Comparison of ENCODE assay signal across 8 cellular contexts in the genomic region with DNA sequence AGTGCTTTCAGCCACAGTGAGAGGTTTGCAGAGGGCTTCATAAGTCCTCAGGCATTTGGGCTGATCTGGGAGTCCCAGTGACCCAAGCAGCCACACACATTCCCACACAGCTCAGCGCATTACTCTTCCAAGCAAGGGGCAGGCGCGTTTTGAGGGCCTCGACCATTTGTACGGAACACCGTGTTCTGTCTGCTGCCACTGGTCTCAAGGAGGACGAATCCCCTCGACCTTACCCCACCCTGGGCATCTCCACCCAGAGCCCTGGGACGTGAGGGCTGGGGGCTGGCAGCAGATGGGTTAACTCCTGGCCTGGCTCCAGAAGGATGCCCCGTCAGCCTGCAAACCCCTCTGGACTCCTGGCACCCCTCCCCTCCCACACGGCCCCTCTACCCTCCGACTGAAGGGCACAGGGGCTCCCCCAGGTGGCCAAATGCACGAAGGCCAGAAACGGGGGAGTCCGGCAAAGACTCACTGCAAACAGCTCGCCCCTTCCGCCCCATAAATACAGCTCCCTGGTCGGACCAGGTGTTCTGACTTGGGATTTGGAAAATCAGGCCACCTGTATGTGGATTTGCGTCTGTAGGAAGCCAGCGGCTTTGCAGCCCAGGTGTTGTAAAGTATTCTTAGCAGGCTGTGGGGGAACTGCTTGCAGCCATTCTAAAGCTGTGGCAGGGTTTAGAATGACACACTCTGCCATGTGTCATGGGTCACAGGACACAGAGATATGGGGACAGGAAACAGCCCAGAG. TPM values are rescaled to one million over a fixed set of nuclear protein-coding genes. Genes with fewer than 3 reads are reported as not detected.
A peak's percentile ranks its signal among the peaks of the same experiment; 100 is the strongest.
DNase-seq lines count a peak whose midpoint lies in the region; ATAC-seq, FAIRE-seq and TF ChIP-seq lines count a peak whose summit lies in the region.

No MANE protein-coding gene starts in this region.

- peaks cover 13% of the 10 kb centered on the region for H3K9me3 Mint-ChIP-seq in glutamatergic neuron (ENCODE audit: unreplicated experiment)

- H3K4me2 ChIP-seq in parathyroid adenoma (ENCODE audit: low read length): peak overlapping the region; percentile 1

- H3K4me1 Mint-ChIP-seq in glutamatergic neuron (ENCODE audit: low read depth, unreplicated experiment): peaks cover 26% of the 10 kb centered on the region

- DNase-seq in BE2C (peak; percentile 88), HPDE6-E6E7 (ENCODE audit: extremely low spot score) (peak; percentile 53), RPMI7951 (ENCODE audit: low read depth) (peak; percentile 58), glutamatergic neuron (peak; percentile 91), urothelium cell line (ENCODE audit: low spot score) (peak; percentile 56)
- DNase-seq in activated naive CD4-positive, alpha-beta T cell treated with Interleukin-2 at 50 U/mL for 16 hours: peak; percentile 66

- peaks cover 13% of the 10 kb centered on the region for H3K4me1 ChIP-seq in BE2C
- H3K4me1 ChIP-seq in parathyroid adenoma: peaks cover 12% of the 10 kb centered on the region

- H2AFZ ChIP-seq in parathyroid adenoma: peak overlapping the region; percentile 71

- H3K4me3 Mint-ChIP-seq in glutamatergic neuron (ENCODE audit: unreplicated experiment): peak overlapping the region; percentile 55

- H3K79me2 ChIP-seq in parathyroid adenoma: no peaks in the 10 kb centered on the region

- no peaks in the 10 kb centered on the region for H3K9me3 ChIP-seq in BE2C
- no peaks in the 10 kb centered on the region for H3K9me3 ChIP-seq in parathyroid adenoma (ENCODE audit: control insufficient read depth, low read length)

- peak overlapping the region; percentile 98 for H3K27ac Mint-ChIP-seq in glutamatergic neuron (ENCODE audit: unreplicated experiment)

- no peak overlapping the region for H3K4me3 ChIP-seq in BE2C (ENCODE audit: low read depth, low read length)
- H3K4me3 ChIP-seq in parathyroid adenoma (ENCODE audit: low read depth, low read length): peak overlapping the region; percentile 27

- H3K36me3 Mint-ChIP-seq in glutamatergic neuron (ENCODE audit: unreplicated experiment): no peaks in the 10 kb centered on the region

- peak; percentile 25 for ATAC-seq in GM18868 (IDR thresholded peaks at IDR 0.05; ENCODE audit: unreplicated experiment)

- no peak overlapping the region for H3K9ac ChIP-seq in parathyroid adenoma

- FAIRE-seq in urothelium cell line (lab: Jason Lieb, UNC): no peak

- H3K27me3 ChIP-seq in BE2C: no peaks in the 10 kb centered on the region
- no peaks in the 10 kb centered on the region for H3K27me3 ChIP-seq in parathyroid adenoma (ENCODE audit: control insufficient read depth, insufficient read depth, low read length)

- no peaks in the 10 kb centered on the region for H3K36me3 ChIP-seq in BE2C
- H3K36me3 ChIP-seq in parathyroid adenoma (ENCODE audit: control insufficient read depth, insufficient read depth, low read length): no peaks in the 10 kb centered on the region

- TF ChIP-seq CTCF in BE2C (IDR thresholded peaks at IDR 0.05; ENCODE audit: low read depth, low read length): peak; percentile 89
- TF ChIP-seq CTCF in glutamatergic neuron (IDR thresholded peaks at IDR 0.05; ENCODE audit: partially characterized antibody, unreplicated experiment): peak; percentile 78
- TF ChIP-seq CTCF in parathyroid adenoma (IDR thresholded peaks at IDR 0.05): peak; percentile 92

- peaks cover 14% of the 10 kb centered on the region for H3K27me3 Mint-ChIP-seq in glutamatergic neuron (ENCODE audit: unreplicated experiment)

- peak overlapping the region; percentile 54 for H3K27ac ChIP-seq in parathyroid adenoma

RNA-seq across cellular contexts. Expression of a gene that starts 33.6 kb away (rescaled TPM):
- 1,938 TPM for polyA plus RNA-seq in BE2C (2012; ENCODE audit: insufficient read depth, insufficient read length, low read depth)
- total RNA-seq in RPMI7951 (2014; rRNA removed; shearing (Covaris generic)): 1,433 and 1,788 TPM in 2 replicates
- total RNA-seq in glutamatergic neuron (ENCODE audit: unreplicated experiment): 948 TPM
